In genomic region chr17:73901661-73902415, GRCh38 we compare ENCODE assay signal across 9 cellular contexts.
A peak's percentile ranks its signal among the peaks of the same experiment; 100 is the strongest.
DNase-seq lines count a peak whose midpoint lies in the region; ATAC-seq, FAIRE-seq and TF ChIP-seq lines count a peak whose summit lies in the region.
"Had no signal": no experiment of that assay in that cellular context is flagged by ENCODE, and none has a peak within 500 bp of the region (broad histone marks: within the 10 kb centered on the region; RNA-seq: fewer than 3 reads in every experiment).

No MANE protein-coding gene starts in this region.

- ATAC-seq in HG03565 (IDR thresholded peaks at IDR 0.05; ENCODE audit: unreplicated experiment) (no peak), GM18858 (IDR thresholded peaks at IDR 0.05; ENCODE audit: unreplicated experiment) (no peak)

- H3K4me3 ChIP-seq in left ventricle myocardium inferior (peak overlapping the region; percentile 58), sigmoid colon (peak overlapping the region in 3 of 4 donors; percentile 3 to 40 (median 38))

- TF ChIP-seq POLR2A in sigmoid colon (IDR thresholded peaks at IDR 0.05) (no peak), H54 (IDR thresholded peaks at IDR 0.05; ENCODE audit: low read depth, low read length) (no peak)

- TF ChIP-seq CTCF in left ventricle myocardium inferior (IDR thresholded peaks at IDR 0.05; ENCODE audit: borderline replicate concordance): peak; percentile 18
- TF ChIP-seq CTCF in sigmoid colon (IDR thresholded peaks at IDR 0.05): no peak

- H3K27me3 ChIP-seq in left ventricle myocardium inferior (ENCODE audit: low read depth) (peaks cover 100% of the 10 kb centered on the region), sigmoid colon (peaks cover 22 to 78% (median 31%) of the 10 kb centered on the region in 3 donors)

- H3K27ac ChIP-seq in left ventricle myocardium inferior (replicated peaks) (no peak overlapping the region), sigmoid colon (no peak overlapping the region)

- H3K36me3 ChIP-seq in left ventricle myocardium inferior (no peaks in the 10 kb centered on the region), sigmoid colon (no peaks in the 10 kb centered on the region)

- DNase-seq in SIG-M5 treated with dmso at 0.1 percent for 504 hours (lab: John Stamatoyannopoulos, UW; ENCODE audit: unreplicated experiment): peak; percentile 5
- DNase-seq in SIG-M5 (lab: John Stamatoyannopoulos, UW): no peak
- peak; percentile 58 for DNase-seq in activated CD8-positive, alpha-beta memory T cell treated with anti-CD3 and anti-CD28 coated beads, Interleukin-2, amount 50 U/mL, for 48 hours
- peak; percentile 57 for DNase-seq in left ventricle myocardium inferior
- no peak for DNase-seq in sigmoid colon
- DNase-seq in H54 (ENCODE audit: insufficient read length, low spot score): no peak

- H3K9me3 ChIP-seq in left ventricle myocardium inferior (replicated peaks) (no peaks in the 10 kb centered on the region), sigmoid colon (no peaks in the 10 kb centered on the region)

- H3K4me1 ChIP-seq in left ventricle myocardium inferior (peaks cover 14% of the 10 kb centered on the region), sigmoid colon (peaks cover 0 to 14% (median 9%) of the 10 kb centered on the region in 4 donors)

- FAIRE-seq in H54 (lab: Jason Lieb, UNC): no peak
- FAIRE-seq: A204.1 had no signal

- no peak for TF ChIP-seq EP300 in sigmoid colon (IDR thresholded peaks at IDR 0.05)

- intact Hi-C loops in left ventricle myocardium inferior (cut with micrococcal nuclease): no loop called here
- intact Hi-C loops in sigmoid colon (cut with DNase I): no loop called here

- 1 to 4% methylated on average over 49 of the region's 49 CpGs for WGBS in sigmoid colon, 2 donors

Comparison
In these comparisons a context has a peak if more than half of its experiments do, and no peak if none do; other contexts are left out.
1. DNase-seq: peak in SIG-M5 treated with dmso at 0.1 percent for 504 hours (single experiment), activated CD8-positive, alpha-beta memory T cell treated with anti-CD3 and anti-CD28 coated beads, Interleukin-2, amount 50 U/mL, for 48 hours (single experiment) and left ventricle myocardium inferior (single experiment); none in SIG-M5 (single experiment), sigmoid colon (single experiment) and H54 (single experiment).